ENCODE assay signal across 12 cellular contexts in genomic region chr18:25310045-25310444, GRCh38. TPM values are rescaled to one million over a fixed set of nuclear protein-coding genes. Genes with fewer than 3 reads are reported as not detected.
DNase-seq lines count a peak whose midpoint lies in the region; ATAC-seq and TF ChIP-seq lines count a peak whose summit lies in the region.
"Had no signal": no experiment of that assay in that cellular context is flagged by ENCODE, and none has a peak within 500 bp of the region (broad histone marks: within the 10 kb centered on the region; RNA-seq: fewer than 3 reads in every experiment).

No MANE protein-coding gene starts in this region.

- TF ChIP-seq CTCF in MM.1S (IDR thresholded peaks at IDR 0.05; ENCODE audit: low read length), result peak; percentile 48
- peak; percentile 14 for TF ChIP-seq CTCF in astrocyte of the spinal cord (IDR thresholded peaks at IDR 0.05; ENCODE audit: low read depth, low read length)
- TF ChIP-seq CTCF in neural progenitor cell (IDR thresholded peaks at IDR 0.05), result peak; percentile 51

- H3K4me1 ChIP-seq in MM.1S (ENCODE audit: low read length), result peaks cover 4% of the 10 kb centered on the region; the same call in 1 of the 2 replicates
- peaks cover 36% of the 10 kb centered on the region for H3K4me1 ChIP-seq in neural progenitor cell
- H3K4me1 ChIP-seq: vagina had no signal

- peaks cover 4% of the 10 kb centered on the region for H3K27me3 Mint-ChIP-seq in neural progenitor cell (ENCODE audit: insufficient read depth, low read depth)

- ATAC-seq in HG02623 (IDR thresholded peaks at IDR 0.05; ENCODE audit: unreplicated experiment) (no peak), HG02763 (IDR thresholded peaks at IDR 0.05; ENCODE audit: unreplicated experiment) (no peak)
- ATAC-seq: activated T-cell treated with anti-CD3 and anti-CD28 coated beads, Interleukin-2, amount 50 U/mL, for 4 hours; mucosa of descending colon had no signal

- H3K36me3 ChIP-seq in MM.1S (replicated peaks; ENCODE audit: insufficient read depth, low read length) (no peaks in the 10 kb centered on the region; the same call in 1 of the 2 replicates), neural progenitor cell (peaks cover 3% of the 10 kb centered on the region)
- H3K36me3 ChIP-seq: vagina had no signal

- H3K27ac Mint-ChIP-seq in neural progenitor cell, result no peak overlapping the region

- H3K79me2 ChIP-seq in MM.1S (ENCODE audit: low read length), result peaks cover 48% of the 10 kb centered on the region
- H3K79me2 ChIP-seq in neural progenitor cell (ENCODE audit: low read depth), result peaks cover 96% of the 10 kb centered on the region

- peaks cover 53% of the 10 kb centered on the region for H3K36me3 Mint-ChIP-seq in neural progenitor cell

- H3K27me3 ChIP-seq in MM.1S (replicated peaks; ENCODE audit: insufficient read depth, low read length) (no peaks in the 10 kb centered on the region), neural progenitor cell (no peaks in the 10 kb centered on the region)
- H3K27me3 ChIP-seq: vagina had no signal

- H3K4me3 ChIP-seq in MM.1S (ENCODE audit: low read length) (no peak overlapping the region), astrocyte of the spinal cord (ENCODE audit: low read depth, low read length) (no peak overlapping the region), neural progenitor cell (no peak overlapping the region)
- H3K4me3 ChIP-seq: mucosa of descending colon, vagina had no signal

- no peak overlapping the region for H3K27ac ChIP-seq in MM.1S (ENCODE audit: low read length)
- no peak overlapping the region for H3K27ac ChIP-seq in neural progenitor cell
- H3K27ac ChIP-seq: vagina had no signal

- H3K9me3 Mint-ChIP-seq in neural progenitor cell, result no peaks in the 10 kb centered on the region
- H3K9me3 Mint-ChIP-seq: activated T-cell treated with anti-CD3 and anti-CD28 coated beads, Interleukin-2, amount 50 U/mL, for 4 hours had no signal

- H3K4me3 Mint-ChIP-seq in neural progenitor cell, result no peak overlapping the region
- H3K4me3 Mint-ChIP-seq: activated T-cell treated with anti-CD3 and anti-CD28 coated beads, Interleukin-2, amount 50 U/mL, for 4 hours had no signal

- H3K9ac ChIP-seq in MM.1S (ENCODE audit: low read length), result no peak overlapping the region
- no peak overlapping the region for H3K9ac ChIP-seq in neural progenitor cell

- DNase-seq in GDM1 (lab: John Stamatoyannopoulos, UW) (peak; percentile 12), MM.1S (peak; percentile 28), astrocyte of the spinal cord (ENCODE audit: low read depth, low spot score) (peak; percentile 74), neural progenitor cell (ENCODE audit: low spot score) (peak; percentile 24)
- no peak for DNase-seq in stimulated activated CD4-positive, alpha-beta T cell treated with anti-CD3 and anti-CD28 coated beads, Interleukin-2, amount 100 ng/mL, for 48 hours
- DNase-seq in stimulated activated CD4-positive, alpha-beta T cell treated with anti-CD3 and anti-CD28 coated beads, Interleukin-12 subunit alpha, Interleukin-12 subunit beta, amount 100 ng/mL, for 4 hours, result no peak
- DNase-seq: activated T-cell treated with anti-CD3 and anti-CD28 coated beads, Interleukin-2, amount 50 U/mL, for 4 hours; mucosa of descending colon; MV-4-11 had no signal

- H3K4me2 ChIP-seq in MM.1S (ENCODE audit: low read depth, low read length) (no peak overlapping the region), neural progenitor cell (no peak overlapping the region)

- H3K9me2 ChIP-seq in MM.1S (replicated peaks; ENCODE audit: insufficient read depth, low read length), result no peaks in the 10 kb centered on the region

- no peaks in the 10 kb centered on the region for H3K9me3 ChIP-seq in MM.1S (replicated peaks; ENCODE audit: insufficient read depth, low read length)
- H3K9me3 ChIP-seq in neural progenitor cell (ENCODE audit: low read depth), result no peaks in the 10 kb centered on the region
- H3K9me3 ChIP-seq: mucosa of descending colon, vagina had no signal

- in situ Hi-C loops in astrocyte of the spinal cord (cut with HindIII; ENCODE audit: low sequenced_read_pairs), result no loop called here

- H3F3A ChIP-seq in MM.1S (ENCODE audit: insufficient read depth, low read length) (no peaks in the 10 kb centered on the region), neural progenitor cell (ENCODE audit: low read depth) (peaks cover 17% of the 10 kb centered on the region)

- peaks cover 48% of the 10 kb centered on the region for H3K4me1 Mint-ChIP-seq in neural progenitor cell

- H2AFZ ChIP-seq in MM.1S (ENCODE audit: low read length), result no peak overlapping the region
- no peak overlapping the region for H2AFZ ChIP-seq in neural progenitor cell (replicated peaks)

- H4K20me1 ChIP-seq in MM.1S (ENCODE audit: insufficient read depth, low read length) (no peaks in the 10 kb centered on the region), neural progenitor cell (ENCODE audit: low read depth) (peaks cover 97% of the 10 kb centered on the region)

RNA-seq across cellular contexts. Expression of gene ZNF521, which starts 41.9 kb away (rescaled TPM):
- total RNA-seq in neural progenitor cell (ENCODE audit: low replicate concordance), result 136 and 148 TPM in 2 replicates

Comparison
In these comparisons a context has a peak if more than half of its experiments do, and no peak if none do; other contexts are left out.
1. DNase-seq: peak in GDM1 (single experiment), MM.1S (single experiment), astrocyte of the spinal cord (single experiment) and neural progenitor cell (single experiment); none in stimulated activated CD4-positive, alpha-beta T cell treated with anti-CD3 and anti-CD28 coated beads, Interleukin-2, amount 100 ng/mL, for 48 hours (0 of 2) and stimulated activated CD4-positive, alpha-beta T cell treated with anti-CD3 and anti-CD28 coated beads, Interleukin-12 subunit alpha, Interleukin-12 subunit beta, amount 100 ng/mL, for 4 hours (single experiment).
2. Peak in every context shown above with its lines, with median percentiles within 50 percentile points of each other: CTCF ChIP-seq.